ENCODE assay signal across 11 cellular contexts in genomic region chr12:69068431-69068830, GRCh38.
DNase-seq lines count a peak whose midpoint lies in the region; ATAC-seq, FAIRE-seq and TF ChIP-seq lines count a peak whose summit lies in the region.
"Had no signal": no experiment of that assay in that cellular context is flagged by ENCODE, and none has a peak within 500 bp of the region (broad histone marks: within the 10 kb centered on the region; RNA-seq: fewer than 3 reads in every experiment).

No MANE protein-coding gene starts in this region.

- POLR2A ChIA-PET in CD8-positive, alpha-beta memory T cell (lab: Charles Lee), result no interaction called here

- no peaks in the 10 kb centered on the region for H3K4me1 Mint-ChIP-seq in CD8-positive, alpha-beta memory T cell

- no peaks in the 10 kb centered on the region for H3K27me3 ChIP-seq in CD8-positive, alpha-beta memory T cell (ENCODE audit: insufficient read depth, low read length, poor library complexity, severe bottlenecking)
- H3K27me3 ChIP-seq: SJCRH30 had no signal

- peaks cover 2 to 11% of the 10 kb centered on the region in 2 donors for H3K27me3 Mint-ChIP-seq in CD8-positive, alpha-beta memory T cell

- peak; percentile 97 for FAIRE-seq in RCC 7860 (lab: Jason Lieb, UNC)

- no peak overlapping the region for H3K4me3 Mint-ChIP-seq in CD8-positive, alpha-beta memory T cell

- H3K4me3 ChIP-seq in foreskin fibroblast (ENCODE audit: low read depth in 1 of 2, low read length in 2 of 2), result no peak overlapping the region
- H3K4me3 ChIP-seq in CD8-positive, alpha-beta memory T cell (ENCODE audit: low read length), result no peak overlapping the region
- H3K4me3 ChIP-seq: SJCRH30 had no signal

- peak; percentile 70 to 89 for ATAC-seq in activated naive CD4-positive, alpha-beta T cell treated with anti-CD3 and anti-CD28 coated beads, Interleukin-2, amount 50 U/mL, for 72 hours
- no peak for ATAC-seq in HG02678 (IDR thresholded peaks at IDR 0.05; ENCODE audit: unreplicated experiment)

- H3K9me3 ChIP-seq in CD8-positive, alpha-beta memory T cell (ENCODE audit: low read length), result no peaks in the 10 kb centered on the region
- H3K9me3 ChIP-seq: SJCRH30 had no signal

- H3K27ac Mint-ChIP-seq in activated naive CD4-positive, alpha-beta T cell treated with anti-CD3 and anti-CD28 coated beads, Interleukin-2, amount 50 U/mL, for 72 hours, result peak overlapping the region; percentile 55
- H3K27ac Mint-ChIP-seq in CD8-positive, alpha-beta memory T cell, result no peak overlapping the region

- no peaks in the 10 kb centered on the region for H3K36me3 Mint-ChIP-seq in activated naive CD4-positive, alpha-beta T cell treated with anti-CD3 and anti-CD28 coated beads, Interleukin-2, amount 50 U/mL, for 72 hours
- no peaks in the 10 kb centered on the region for H3K36me3 Mint-ChIP-seq in CD8-positive, alpha-beta memory T cell

- no peaks in the 10 kb centered on the region for H3K36me3 ChIP-seq in CD8-positive, alpha-beta memory T cell (ENCODE audit: insufficient read depth, low read length)
- H3K36me3 ChIP-seq: SJCRH30 had no signal

- H3K4me1 ChIP-seq in CD8-positive, alpha-beta memory T cell (ENCODE audit: insufficient read depth, low read length), result no peaks in the 10 kb centered on the region
- H3K4me1 ChIP-seq: SJCRH30 had no signal

- in situ Hi-C loops in GM13977 (cut with MboI; ENCODE audit: low pct_unique_long_range_greater_than_20kb, low sequenced_read_pairs, unreplicated experiment), result no loop called here

- TF ChIP-seq CTCF in foreskin fibroblast (IDR thresholded peaks at IDR 0.05; ENCODE audit: low read depth, low read length) (no peak), GM13977 (IDR thresholded peaks at IDR 0.05; ENCODE audit: extremely low read depth, insufficient read depth, missing control alignments) (no peak)

- DNase-seq in activated naive CD4-positive, alpha-beta T cell treated with anti-CD3 and anti-CD28 coated beads, Interleukin-2, amount 50 U/mL, for 72 hours (ENCODE audit: low spot score in 2 of 2), result no peak
- DNase-seq in activated naive CD4-positive, alpha-beta T cell treated with Interleukin-2 at 50 U/mL for 16 hours, result no peak
- DNase-seq in RCC 7860 (ENCODE audit: low spot score) (peak; percentile 92), foreskin fibroblast (peak; percentile 59 to 63), stromal cell of bone marrow (ENCODE audit: low read depth) (peak; percentile 17), GM13977 (ENCODE audit: low spot score) (no peak)
- no peak for DNase-seq in CD8-positive, alpha-beta memory T cell
- DNase-seq: AML-193, NCI-H1436, SJCRH30 had no signal

- H3K27ac ChIP-seq in CD8-positive, alpha-beta memory T cell (ENCODE audit: low read depth, low read length), result no peak overlapping the region
- H3K27ac ChIP-seq: SJCRH30 had no signal

- no peaks in the 10 kb centered on the region for H3K9me3 Mint-ChIP-seq in activated naive CD4-positive, alpha-beta T cell treated with anti-CD3 and anti-CD28 coated beads, Interleukin-2, amount 50 U/mL, for 72 hours
- no peaks in the 10 kb centered on the region for H3K9me3 Mint-ChIP-seq in CD8-positive, alpha-beta memory T cell

- CTCF ChIA-PET in CD8-positive, alpha-beta memory T cell (lab: Charles Lee), result interaction anchor here (2.0 kb wide), 1 partner anchor 10 kb away, joined by 5 read pairs; no protein-coding TSS in a partner anchor

Comparison
In these comparisons a context has a peak if more than half of its experiments do, and no peak if none do; other contexts are left out.
1. DNase-seq: peak in RCC 7860 (single experiment), foreskin fibroblast (2 of 2) and stromal cell of bone marrow (single experiment); none in activated naive CD4-positive, alpha-beta T cell treated with anti-CD3 and anti-CD28 coated beads, Interleukin-2, amount 50 U/mL, for 72 hours (0 of 2), activated naive CD4-positive, alpha-beta T cell treated with Interleukin-2 at 50 U/mL for 16 hours (single experiment), CD8-positive, alpha-beta memory T cell (0 of 5) and GM13977 (single experiment).
2. H3K27ac Mint-ChIP-seq: peak in activated naive CD4-positive, alpha-beta T cell treated with anti-CD3 and anti-CD28 coated beads, Interleukin-2, amount 50 U/mL, for 72 hours (2 of 2); none in CD8-positive, alpha-beta memory T cell (0 of 8).